8 cellular contexts compared by ENCODE assay signal in the genomic region with DNA sequence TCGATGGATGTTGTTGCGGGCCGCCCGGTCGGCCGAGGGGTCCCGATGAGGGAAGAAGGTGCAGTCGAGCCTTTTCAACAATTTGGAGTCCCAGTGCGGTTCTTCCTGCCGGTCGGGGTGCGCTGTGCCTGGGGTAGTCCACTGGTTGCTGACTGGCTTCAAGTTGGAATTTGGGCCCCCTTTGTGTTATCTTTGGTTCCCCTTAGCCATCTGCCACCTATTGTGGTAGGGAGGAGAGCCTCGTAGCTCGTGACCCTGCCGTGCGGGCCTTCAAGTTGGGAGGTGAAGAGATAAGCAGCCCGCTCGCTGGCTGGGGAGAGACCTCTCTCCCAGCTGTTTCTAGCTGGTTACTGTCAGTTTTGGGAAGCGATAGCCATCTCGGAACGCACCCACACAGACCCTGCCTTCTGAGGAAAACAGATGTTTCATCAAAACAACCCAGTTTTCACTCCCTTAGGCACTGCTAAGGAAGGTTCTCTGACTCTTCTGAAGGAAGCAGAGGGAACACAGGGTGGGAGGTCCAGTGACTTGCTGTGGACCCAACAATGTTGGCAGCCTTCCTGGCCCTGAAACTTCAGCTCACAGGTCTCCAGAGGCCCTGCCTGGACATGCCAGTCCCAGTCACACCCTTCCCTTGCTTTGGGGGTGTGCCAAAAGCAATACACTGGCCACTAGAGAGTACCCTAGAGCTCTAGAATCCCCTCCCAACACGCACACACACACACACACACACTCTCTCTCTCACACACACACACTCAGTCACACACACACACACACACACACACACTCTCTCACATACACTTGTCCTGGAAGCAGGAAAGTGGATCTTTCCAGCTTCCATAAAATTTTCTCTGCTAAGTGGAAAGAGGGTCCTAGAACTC. TPM values are rescaled to one million over a fixed set of nuclear protein-coding genes. Genes with fewer than 3 reads are reported as not detected.
DNase-seq lines count a peak whose midpoint lies in the region; ATAC-seq and TF ChIP-seq lines count a peak whose summit lies in the region.

No MANE protein-coding gene starts in this region.

- H3K4me3 ChIP-seq in WERI-Rb-1 (ENCODE audit: low read depth, low read length) = peak overlapping the region; percentile 85
- H3K4me3 ChIP-seq in ectodermal cell (ENCODE audit: insufficient read depth, low read depth, low read length) = peak overlapping the region; percentile 80
- H3K4me3 ChIP-seq in lower leg skin (ENCODE audit: low read depth, poor library complexity, severe bottlenecking) = peak overlapping the region; percentile 93

- intact Hi-C loops in lower leg skin (cut with DNase I; ENCODE audit: low total_unique reads) = no loop called here

- DNase-seq in NCI-H1694 (lab: John Stamatoyannopoulos, UW) (peak; percentile 36), NCI-H1694 treated with DMSO at 0.1 percent for 48 hours (lab: John Stamatoyannopoulos, UW) (no peak), NAMALWA (ENCODE audit: low spot score) (peak; percentile 72), WERI-Rb-1 (peak; percentile 77), lower leg skin (ENCODE audit: low spot score in 2 of 2) (peak; percentile 86 to 93)
- peak; percentile 31 for DNase-seq in stimulated activated naive CD4-positive, alpha-beta T cell treated with Interleukin-2 at 50 U/mL for 16 hours (lab: John Stamatoyannopoulos, UW)

- H3K27ac ChIP-seq in WERI-Rb-1 (peak overlapping the region; percentile 86), ectodermal cell (ENCODE audit: insufficient read depth, low read depth, low read length, poor library complexity, severe bottlenecking) (no peak overlapping the region)

- TF ChIP-seq POLR2A in lower leg skin (IDR thresholded peaks at IDR 0.05) = no peak

- peak; percentile 57 for TF ChIP-seq CTCF in WERI-Rb-1 (IDR thresholded peaks at IDR 0.05; ENCODE audit: low read depth, low read length)
- no peak for TF ChIP-seq CTCF in lower leg skin (IDR thresholded peaks at IDR 0.05)

- H3K27me3 ChIP-seq in WERI-Rb-1 (ENCODE audit: insufficient read depth, low read depth, severe bottlenecking) (no peaks in the 10 kb centered on the region), ectodermal cell (ENCODE audit: control insufficient read depth, insufficient read depth, low read length, poor library complexity, severe bottlenecking) (peaks cover 82% of the 10 kb centered on the region)

- ATAC-seq in GM21717 (IDR thresholded peaks at IDR 0.05; ENCODE audit: unreplicated experiment) = no peak

- 4% methylated on average over 22 of the region's 22 CpGs for whole genome bisulfite sequencing in ectodermal cell, 2 experiments
- 0% methylated on average over 16 to 18 of the region's 22 CpGs for WGBS in lower leg skin, 2 donors

- peaks cover 34% of the 10 kb centered on the region for H3K4me1 ChIP-seq in ectodermal cell (ENCODE audit: control insufficient read depth, insufficient read depth, low read length)

- H3K36me3 ChIP-seq in WERI-Rb-1 (peaks cover 57% of the 10 kb centered on the region), ectodermal cell (ENCODE audit: control insufficient read depth, insufficient read depth, low read length) (peaks cover 5% of the 10 kb centered on the region)

- H3K9me3 ChIP-seq in WERI-Rb-1 (ENCODE audit: severe bottlenecking) (no peaks in the 10 kb centered on the region), ectodermal cell (ENCODE audit: control insufficient read depth, low read length) (no peaks in the 10 kb centered on the region)

RNA-seq across cellular contexts. Expression of gene BTG2, which starts 1.0 kb away (rescaled TPM):
- 59.5 TPM for polyA plus RNA-seq in ectodermal cell (2013, experiment 1 of 4)
- 47.6 TPM for polyA plus RNA-seq in ectodermal cell (2013, experiment 2 of 4)
- polyA plus RNA-seq in ectodermal cell (2013, experiment 3 of 4) = 41.7 TPM
- 45.2 TPM for polyA plus RNA-seq in ectodermal cell (2013, experiment 4 of 4)
- total RNA-seq in lower leg skin = 100 to 1,000 TPM in 3 of 4 donors, 10 to 100 TPM in 1; 98.6 to 205 (median 131) TPM

RNA-seq across cellular contexts. Expression of gene FMOD, which starts 44.6 kb away (rescaled TPM):
- polyA plus RNA-seq in ectodermal cell (2013, experiment 1 of 4) = 0.89 TPM
- polyA plus RNA-seq in ectodermal cell (2013, experiment 2 of 4) = 0.80 TPM
- polyA plus RNA-seq in ectodermal cell (2013, experiment 3 of 4) = 1.3 TPM
- 1.3 TPM for polyA plus RNA-seq in ectodermal cell (2013, experiment 4 of 4)
- total RNA-seq in lower leg skin = 10 to 100 TPM in 3 of 4 donors, 1 to 10 TPM in 1; 5.6 to 37.7 (median 19.3) TPM
